32 cellular contexts compared by ENCODE assay signal in the genomic region with DNA sequence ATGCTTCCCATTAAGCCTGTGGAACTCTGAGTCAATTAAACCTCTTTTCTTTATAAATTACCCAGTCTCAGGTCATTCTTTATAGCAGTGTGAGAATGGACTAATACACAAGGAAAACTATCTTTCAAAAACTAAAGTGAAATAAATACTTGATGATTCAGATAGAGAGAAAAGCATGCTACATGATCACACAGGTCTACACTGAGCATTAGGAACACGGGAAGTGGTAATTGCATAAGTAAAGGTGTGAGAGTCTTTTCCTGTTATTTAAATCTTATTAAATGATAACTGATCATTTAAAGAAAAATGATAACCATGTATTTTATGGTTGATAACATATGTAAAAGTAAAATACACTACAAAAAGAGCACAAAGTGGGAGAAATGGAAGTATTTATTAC.
"Had no signal": no experiment of that assay in that cellular context is flagged by ENCODE, and none has a peak within 500 bp of the region (broad histone marks: within the 10 kb centered on the region; RNA-seq: fewer than 3 reads in every experiment).

No MANE protein-coding gene starts in this region.

- H3K36me3 ChIP-seq: adrenal gland, brain microvascular endothelial cell had no signal

- H3K4me1 ChIP-seq: adrenal gland, body of pancreas had no signal

- DNase-seq: activated B cell treated with CpG ODN at 0.5 μM for 24 hours; activated CD4-positive, alpha-beta memory T cell treated with anti-CD3 and anti-CD28 coated beads for 36 hours; activated CD4-positive, alpha-beta T cell treated with anti-CD3 and anti-CD28 coated beads for 4 hours; activated CD4-positive, alpha-beta T cell treated with anti-CD3 and anti-CD28 coated beads, Interleukin-2, amount 10 ng/mL, durations not matched to agents 24 days and 14 days; activated CD4-positive, alpha-beta T cell treated with anti-CD3 and anti-CD28 coated beads, Interleukin-2, amount 50 U/mL, for 1 hour; activated CD4-positive, alpha-beta T cell treated with anti-CD3 and anti-CD28 coated beads, Interleukin-2, amount 50 U/mL, for 4 hours; activated CD4-positive, CD25-positive, alpha-beta regulatory T cell treated with anti-CD3 and anti-CD28 coated beads, Interleukin-2, amount 50 U/mL, for 72 hours; activated CD8-positive, alpha-beta memory T cell treated with anti-CD3 and anti-CD28 coated beads, Interleukin-2, amount 50 U/mL, for 4 hours; activated CD8-positive, alpha-beta T cell treated with anti-CD3 and anti-CD28 coated beads for 36 hours; activated effector memory CD4-positive, alpha-beta T cell treated with anti-CD3 and anti-CD28 coated beads, Interleukin-2, amount 50 U/mL, for 16 hours; activated gamma-delta T cell treated with Interleukin-2 at 50 U/mL for 16 hours; activated naive CD4-positive, alpha-beta T cell; activated naive CD4-positive, alpha-beta T cell treated with anti-CD3 and anti-CD28 coated beads for 36 hours; activated naive CD4-positive, alpha-beta T cell treated with anti-CD3 and anti-CD28 coated beads, Interleukin-2, amount 50 U/mL, for 16 hours; activated naive CD8-positive, alpha-beta T cell treated with anti-CD3 and anti-CD28 coated beads for 36 hours; activated T-cell treated with anti-CD3 and anti-CD28 coated beads for 4 hours; activated T-cell treated with anti-CD3 and anti-CD28 coated beads, Interleukin-2, amount 50 U/mL, for 1 hour; activated T-cell treated with anti-CD3 and anti-CD28 coated beads, Interleukin-2, amount 50 U/mL, for 4 hours; activated T-cell treated with anti-CD3 and anti-CD28 coated beads, Interleukin-2, amount 50 U/mL, for 72 hours; adrenal gland; amniotic stem cell; aorta; body of pancreas; brain microvascular endothelial cell; central memory CD4-positive, alpha-beta T cell; T-cell; T-helper 17 cell had no signal

- H3K9me3 ChIP-seq: adrenal gland, body of pancreas had no signal

- ATAC-seq: activated CD8-positive, alpha-beta T cell treated with anti-CD3 and anti-CD28 coated beads for 36 hours; activated naive CD4-positive, alpha-beta T cell treated with anti-CD3 and anti-CD28 coated beads, Interleukin-2, amount 50 U/mL, for 72 hours; activated T-cell treated with anti-CD3 and anti-CD28 coated beads, Interleukin-2, amount 50 U/mL, for 4 hours; activated T-cell treated with anti-CD3 and anti-CD28 coated beads, Interleukin-2, amount 50 U/mL, for 72 hours; activated T-helper 17 cell treated with anti-CD3 and anti-CD28 coated beads, Interleukin-2, amount 50 U/mL, for 72 hours; body of pancreas; T-cell; T-helper 17 cell had no signal

- H3K27ac ChIP-seq: adrenal gland, body of pancreas, brain microvascular endothelial cell, VCaP had no signal

- H3K27me3 ChIP-seq: adrenal gland, body of pancreas, brain microvascular endothelial cell had no signal

- H3K4me3 ChIP-seq: adrenal gland, body of pancreas had no signal

- FAIRE-seq: astrocyte, TTC549 had no signal
